In the genomic region with DNA sequence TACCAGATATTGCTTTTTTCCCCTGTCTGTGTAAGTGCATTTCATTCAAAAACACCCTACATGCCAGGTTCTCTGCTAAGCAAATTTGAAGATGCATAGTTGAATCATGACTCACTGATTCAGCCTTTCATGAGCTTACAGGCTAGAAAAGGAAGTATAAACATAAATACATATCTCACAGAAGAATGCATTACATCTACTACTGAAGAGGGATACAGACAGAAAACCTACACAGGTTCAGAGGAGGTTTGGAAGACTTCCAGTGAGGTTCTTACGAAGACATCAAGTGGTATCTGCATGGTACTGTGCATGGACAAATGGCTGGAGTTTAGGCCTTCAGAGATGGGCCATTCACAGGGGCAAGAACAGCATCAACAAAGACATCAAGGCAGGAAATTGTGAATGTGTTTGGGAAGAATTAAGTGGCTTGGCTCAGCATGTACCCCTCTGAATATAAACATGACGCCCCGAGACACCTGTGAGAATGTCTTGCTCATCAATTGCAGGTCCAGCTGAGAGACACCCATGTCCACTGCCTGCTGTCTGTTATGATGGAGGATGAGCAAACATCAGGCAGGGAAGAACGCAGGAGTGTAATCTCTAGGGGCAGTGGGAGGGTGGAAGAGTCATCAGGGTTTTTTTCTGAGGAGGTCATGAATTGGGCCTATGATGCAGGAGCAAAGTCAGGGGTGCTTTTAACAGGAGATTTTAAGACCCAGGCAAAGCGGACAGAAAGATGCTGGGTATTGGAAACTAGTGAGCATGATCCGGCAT, we compare ENCODE assay signal across 12 cellular contexts.
DNase-seq lines count a peak whose midpoint lies in the region; ATAC-seq and TF ChIP-seq lines count a peak whose summit lies in the region.
"Had no signal": no experiment of that assay in that cellular context is flagged by ENCODE, and none has a peak within 500 bp of the region (broad histone marks: within the 10 kb centered on the region; RNA-seq: fewer than 3 reads in every experiment).

No MANE protein-coding gene starts in this region.

- H3K27ac ChIP-seq in mammary epithelial cell (ENCODE audit: insufficient read depth, low read depth, low read length), result no peak overlapping the region
- H3K27ac ChIP-seq in mesendoderm (ENCODE audit: low read depth, low read length), result no peak overlapping the region
- H3K27ac ChIP-seq: BLaER1 treated with 17β-estradiol and CSF1 and Interleukin-3, amounts not matched to agents 10 nM and 100 nM; spleen had no signal

- no peaks in the 10 kb centered on the region for H3K4me1 Mint-ChIP-seq in stimulated activated memory B cell treated with anti-CD40 and anti-IgM and Interleukin-4, amounts not matched to agents 10 μg/mL and 1 μg/mL and 100 μg/mL, for 72 hours

- H2BK15ac ChIP-seq in mesendoderm (replicated peaks; ENCODE audit: low read depth), result no peak overlapping the region

- no peaks in the 10 kb centered on the region for H3K27me3 ChIP-seq in mammary epithelial cell (ENCODE audit: insufficient read depth, low read length)
- H3K27me3 ChIP-seq in mesendoderm (ENCODE audit: insufficient read depth, low read length, poor library complexity), result no peaks in the 10 kb centered on the region
- H3K27me3 ChIP-seq: BLaER1 treated with 17β-estradiol and CSF1 and Interleukin-3, amounts not matched to agents 10 nM and 100 nM; spleen had no signal

- H3K79me2 ChIP-seq in mammary epithelial cell (ENCODE audit: insufficient read depth, low read length), result no peaks in the 10 kb centered on the region
- H3K79me2 ChIP-seq in mesendoderm (ENCODE audit: control insufficient read depth, insufficient read depth, low read length), result no peaks in the 10 kb centered on the region

- CTCF ChIA-PET in mammary epithelial cell (lab: Charles Lee; ENCODE audit: low non-redundant PET), result interaction anchor here (0.6 to 1.0 kb wide), 2 partner anchors 109 to 435 kb away, joined by 4 to 6 read pairs; no protein-coding TSS in a partner anchor

- H3K36me3 Mint-ChIP-seq in stimulated activated memory B cell treated with anti-CD40 and anti-IgM and Interleukin-4, amounts not matched to agents 10 μg/mL and 1 μg/mL and 100 μg/mL, for 72 hours, result peaks cover 5% of the 10 kb centered on the region

- dilution Hi-C loops in mammary epithelial cell (cut with HindIII; ENCODE audit: low sequenced_read_pairs), result no loop called here

- H3K4me2 ChIP-seq in mammary epithelial cell (ENCODE audit: insufficient read depth, low read depth, low read length), result no peak overlapping the region
- H3K4me2 ChIP-seq in mesendoderm (ENCODE audit: low read length), result no peak overlapping the region
- H3K4me2 ChIP-seq: BLaER1 treated with 17β-estradiol and CSF1 and Interleukin-3, amounts not matched to agents 10 nM and 100 nM had no signal

- no peak overlapping the region for H3K27ac Mint-ChIP-seq in stimulated activated memory B cell treated with anti-CD40 and anti-IgM and Interleukin-4, amounts not matched to agents 10 μg/mL and 1 μg/mL and 100 μg/mL, for 72 hours

- no peak overlapping the region for H3K18ac ChIP-seq in mesendoderm (ENCODE audit: low read length)

- in situ Hi-C loops in mammary epithelial cell (cut with MboI; ENCODE audit: low sequenced_read_pairs in 2 of 2), result loop anchor here in 1 of 2 donors (5.0 to 25.0 kb wide), 2 partner anchors 33 to 432 kb away; no protein-coding TSS in a partner anchor

- no peak overlapping the region for H3K56ac ChIP-seq in mesendoderm (ENCODE audit: low read length)

- intact Hi-C loops in mammary epithelial cell (cut with micrococcal nuclease) (loop anchor here (2.0 kb wide), 1 partner anchor 31 kb away; no protein-coding TSS in a partner anchor), mucosa of descending colon (cut with DNase I, micrococcal nuclease) (no loop called here)

- peaks cover 58% of the 10 kb centered on the region for H3K4me1 ChIP-seq in mammary epithelial cell (ENCODE audit: insufficient read depth, low read length)
- no peaks in the 10 kb centered on the region for H3K4me1 ChIP-seq in mesendoderm (ENCODE audit: control insufficient read depth, low read depth, low read length)
- H3K4me1 ChIP-seq in mucosa of descending colon (ENCODE audit: low read depth), result no peaks in the 10 kb centered on the region

- H3K9me3 Mint-ChIP-seq in stimulated activated memory B cell treated with anti-CD40 and anti-IgM and Interleukin-4, amounts not matched to agents 10 μg/mL and 1 μg/mL and 100 μg/mL, for 72 hours, result peaks cover 4% of the 10 kb centered on the region

- H4K20me1 ChIP-seq in mammary epithelial cell (ENCODE audit: insufficient read depth, low read length), result no peaks in the 10 kb centered on the region
- H4K20me1 ChIP-seq: BLaER1 treated with 17β-estradiol and CSF1 and Interleukin-3, amounts not matched to agents 10 nM and 100 nM had no signal

- H3K23ac ChIP-seq in mesendoderm (ENCODE audit: low read length), result no peak overlapping the region

- H2BK120ac ChIP-seq in mesendoderm (ENCODE audit: low read depth, low read length), result no peak overlapping the region

- H3K36me3 ChIP-seq in mammary epithelial cell (ENCODE audit: insufficient read depth, low read length) (no peaks in the 10 kb centered on the region), mesendoderm (ENCODE audit: control insufficient read depth, insufficient read depth, low read length) (no peaks in the 10 kb centered on the region), mucosa of descending colon (ENCODE audit: low read depth) (no peaks in the 10 kb centered on the region)
- H3K36me3 ChIP-seq: BLaER1 treated with 17β-estradiol and CSF1 and Interleukin-3, amounts not matched to agents 10 nM and 100 nM; spleen had no signal

- no peak overlapping the region for H4K5ac ChIP-seq in mesendoderm (ENCODE audit: low read length)

- 81% methylated on average over 6 of the region's 6 CpGs for WGBS in mammary epithelial cell (ENCODE audit: low coverage, missing lambda C conversion rate)
- WGBS in mesendoderm (ENCODE audit: extremely low coverage, insufficient coverage, low lambda C conversion rate), result no CpG with 5 or more reads among the region's 6 CpGs

- no peaks in the 10 kb centered on the region for H3K79me1 ChIP-seq in mesendoderm (ENCODE audit: low read length)

- DNase-seq in AG08396 (ENCODE audit: low spot score), result peak; percentile 32
- DNase-seq in LoVo (ENCODE audit: low spot score), result peak; percentile 52
- DNase-seq in mammary epithelial cell, result peak; percentile 68
- peak; percentile 64 for DNase-seq in mesendoderm
- DNase-seq in NCI-H2107 (lab: John Stamatoyannopoulos, UW), result no peak
- DNase-seq in HUDEP-2 (lab: John Stamatoyannopoulos, UW; ENCODE audit: unreplicated experiment in 76 of 76), result no peak
- DNase-seq in mucosa of descending colon, result no peak
- DNase-seq: effector CD4-positive, alpha-beta T cell; spleen; stimulated activated naive CD8-positive, alpha-beta T cell treated with anti-CD3 and anti-CD28 coated beads, Interleukin-15, Interleukin-2, amounts not matched to agents 100 U/mL and 50 U/mL, for 24 hours had no signal

- BruUV-seq in mammary epithelial cell (replicated peaks; lab: Mats Ljungman, UMichigan), result no TSS peak

- no peak overlapping the region for H2AK5ac ChIP-seq in mesendoderm (ENCODE audit: low read length)

- H3K9me3 ChIP-seq in mammary epithelial cell (replicated peaks; ENCODE audit: insufficient read depth, low read length), result no peaks in the 10 kb centered on the region
- no peaks in the 10 kb centered on the region for H3K9me3 ChIP-seq in mucosa of descending colon
- H3K9me3 ChIP-seq: spleen had no signal

- no peak for ATAC-seq in stimulated activated memory B cell treated with anti-CD40 and anti-IgM and Interleukin-4, amounts not matched to agents 10 μg/mL and 1 μg/mL and 100 μg/mL, for 72 hours
- ATAC-seq in mucosa of descending colon, result no peak
- ATAC-seq: stimulated activated naive CD8-positive, alpha-beta T cell treated with anti-CD3 and anti-CD28 coated beads, Interleukin-15, Interleukin-2, amounts not matched to agents 100 U/mL and 50 U/mL, for 24 hours had no signal

- H2BK5ac ChIP-seq in mesendoderm (ENCODE audit: low read length), result no peak overlapping the region

- H3K4ac ChIP-seq in mesendoderm (ENCODE audit: low read depth, low read length), result no peak overlapping the region

- H3K9ac ChIP-seq in mammary epithelial cell (ENCODE audit: insufficient read depth, low read length) (no peak overlapping the region), mesendoderm (ENCODE audit: low read length) (no peak overlapping the region)
- H3K9ac ChIP-seq: BLaER1 treated with 17β-estradiol and CSF1 and Interleukin-3, amounts not matched to agents 10 nM and 100 nM had no signal

- H4K8ac ChIP-seq in mesendoderm (ENCODE audit: low read depth, low read length), result no peak overlapping the region

- no peak overlapping the region for H3K4me3 Mint-ChIP-seq in stimulated activated memory B cell treated with anti-CD40 and anti-IgM and Interleukin-4, amounts not matched to agents 10 μg/mL and 1 μg/mL and 100 μg/mL, for 72 hours

- TF ChIP-seq CTCF in mammary epithelial cell (conservative IDR thresholded peaks at IDR 0.05 in 1 of 2, IDR thresholded peaks at IDR 0.05 in 1 of 2; ENCODE audit: extremely low read depth in 1 of 2, insufficient read depth in 1 of 2, low read depth in 1 of 2, low read length in 2 of 2) (no peak), mucosa of descending colon (IDR thresholded peaks at IDR 0.05) (no peak)

- H3K4me3 ChIP-seq in mammary epithelial cell (replicated peaks in 1 of 3; ENCODE audit: insufficient read depth in 1 of 3, low read depth in 2 of 3, low read length in 3 of 3) (no peak overlapping the region), mesendoderm (ENCODE audit: low read length) (no peak overlapping the region), mucosa of descending colon (no peak overlapping the region)
- H3K4me3 ChIP-seq: BLaER1 treated with 17β-estradiol and CSF1 and Interleukin-3, amounts not matched to agents 10 nM and 100 nM; spleen had no signal

- peaks cover 9% of the 10 kb centered on the region for H3K27me3 Mint-ChIP-seq in stimulated activated memory B cell treated with anti-CD40 and anti-IgM and Interleukin-4, amounts not matched to agents 10 μg/mL and 1 μg/mL and 100 μg/mL, for 72 hours

- no peak overlapping the region for H2AFZ ChIP-seq in mammary epithelial cell (ENCODE audit: low read depth, low read length)

Comparison
In these comparisons a context has a peak if more than half of its experiments do, and no peak if none do; other contexts are left out.
1. DNase-seq: peak in AG08396 (single experiment), LoVo (single experiment), mammary epithelial cell (single experiment) and mesendoderm (single experiment); none in NCI-H2107 (single experiment), HUDEP-2 (0 of 76) and mucosa of descending colon (0 of 3).